Comparison of ENCODE assay signal across 18 cellular contexts in genomic region chr6:73393278-73393677, GRCh38. TPM values are rescaled to one million over a fixed set of nuclear protein-coding genes. Genes with fewer than 3 reads are reported as not detected.
DNase-seq lines count a peak whose midpoint lies in the region; ATAC-seq and TF ChIP-seq lines count a peak whose summit lies in the region.
"Had no signal": no experiment of that assay in that cellular context is flagged by ENCODE, and none has a peak within 500 bp of the region (broad histone marks: within the 10 kb centered on the region; RNA-seq: fewer than 3 reads in every experiment).

No MANE protein-coding gene starts in this region.

- H3K4me1 ChIP-seq in suprapubic skin (peaks cover 5% of the 10 kb centered on the region), sigmoid colon (peaks cover 0 to 11% (median 2%) of the 10 kb centered on the region in 4 donors), BE2C (no peaks in the 10 kb centered on the region)

- ATAC-seq in activated naive CD8-positive, alpha-beta T cell treated with anti-CD3 and anti-CD28 coated beads, Interleukin-2, amount 50 U/mL, for 24 hours: no peak

- TF ChIP-seq EP300 in suprapubic skin (IDR thresholded peaks at IDR 0.05) (no peak), sigmoid colon (IDR thresholded peaks at IDR 0.05) (no peak)

- intact Hi-C loops in sigmoid colon (cut with DNase I): no loop called here

- no peaks in the 10 kb centered on the region for H3K9me3 Mint-ChIP-seq in activated naive CD8-positive, alpha-beta T cell treated with anti-CD3 and anti-CD28 coated beads, Interleukin-2, amount 50 U/mL, for 24 hours
- no peaks in the 10 kb centered on the region for H3K9me3 Mint-ChIP-seq in activated naive CD8-positive, alpha-beta T cell treated with anti-CD3 and anti-CD28 coated beads for 36 hours

- peak overlapping the region; percentile 64 for H3K27ac Mint-ChIP-seq in activated naive CD8-positive, alpha-beta T cell treated with anti-CD3 and anti-CD28 coated beads, Interleukin-2, amount 50 U/mL, for 24 hours
- H3K27ac Mint-ChIP-seq in activated naive CD8-positive, alpha-beta T cell treated with anti-CD3 and anti-CD28 coated beads for 36 hours: no peak overlapping the region

- CTCF ChIA-PET in RWPE1 (lab: Yijun Ruan, JAX): no interaction called here

- DNase-seq in activated naive CD8-positive, alpha-beta T cell treated with anti-CD3 and anti-CD28 coated beads, Interleukin-2, amount 50 U/mL, for 24 hours: no peak
- no peak for DNase-seq in activated naive CD8-positive, alpha-beta T cell treated with anti-CD3 and anti-CD28 coated beads for 36 hours
- DNase-seq in RWPE1 (ENCODE audit: low spot score): no peak
- peak; percentile 32 for DNase-seq in iris pigment epithelial cell (ENCODE audit: low read depth)
- DNase-seq in suprapubic skin (ENCODE audit: low spot score in 2 of 2): no peak
- DNase-seq in sigmoid colon: no peak
- no peak for DNase-seq in cerebellar nuclear complex (lab: John Stamatoyannopoulos, UW)
- no peak for DNase-seq in BE2C
- DNase-seq: 8988T, DMS 273 treated with DMSO at 0.1 percent for 48 hours, Karpas-422, NCI-H1105 treated with DMSO at 0.1 percent for 48 hours, NCI-H187, NCI-H226, NCI-H524 treated with DMSO at 0.1 percent for 48 hours, SHP77 had no signal

- H3K27me3 Mint-ChIP-seq in activated naive CD8-positive, alpha-beta T cell treated with anti-CD3 and anti-CD28 coated beads, Interleukin-2, amount 50 U/mL, for 24 hours: peaks cover 2% of the 10 kb centered on the region
- peaks cover 7% of the 10 kb centered on the region for H3K27me3 Mint-ChIP-seq in activated naive CD8-positive, alpha-beta T cell treated with anti-CD3 and anti-CD28 coated beads for 36 hours

- no peaks in the 10 kb centered on the region for H3K36me3 Mint-ChIP-seq in activated naive CD8-positive, alpha-beta T cell treated with anti-CD3 and anti-CD28 coated beads, Interleukin-2, amount 50 U/mL, for 24 hours (ENCODE audit: low read depth)
- H3K36me3 Mint-ChIP-seq in activated naive CD8-positive, alpha-beta T cell treated with anti-CD3 and anti-CD28 coated beads for 36 hours: no peaks in the 10 kb centered on the region

- H3K4me3 ChIP-seq in suprapubic skin (no peak overlapping the region), sigmoid colon (no peak overlapping the region), BE2C (ENCODE audit: low read depth, low read length) (no peak overlapping the region)
- H3K4me3 ChIP-seq: BLaER1 treated with 17β-estradiol and CSF1 and Interleukin-3, amounts not matched to agents 10 nM and 100 nM had no signal

- H3K9me3 ChIP-seq in suprapubic skin (no peaks in the 10 kb centered on the region), sigmoid colon (no peaks in the 10 kb centered on the region), BE2C (no peaks in the 10 kb centered on the region)

- H3K4me3 Mint-ChIP-seq in activated naive CD8-positive, alpha-beta T cell treated with anti-CD3 and anti-CD28 coated beads, Interleukin-2, amount 50 U/mL, for 24 hours: no peak overlapping the region
- no peak overlapping the region for H3K4me3 Mint-ChIP-seq in activated naive CD8-positive, alpha-beta T cell treated with anti-CD3 and anti-CD28 coated beads for 36 hours

- POLR2A ChIA-PET in RWPE1 (lab: Yijun Ruan, JAX; ENCODE audit: low non-redundant PET): no interaction called here

- TF ChIP-seq POLR2A in suprapubic skin (IDR thresholded peaks at IDR 0.05): no peak
- TF ChIP-seq POLR2A in sigmoid colon (IDR thresholded peaks at IDR 0.05): no peak

- peaks cover 21% of the 10 kb centered on the region for H3K4me1 Mint-ChIP-seq in activated naive CD8-positive, alpha-beta T cell treated with anti-CD3 and anti-CD28 coated beads, Interleukin-2, amount 50 U/mL, for 24 hours
- peaks cover 18% of the 10 kb centered on the region for H3K4me1 Mint-ChIP-seq in activated naive CD8-positive, alpha-beta T cell treated with anti-CD3 and anti-CD28 coated beads for 36 hours

- no peaks in the 10 kb centered on the region for H3K36me3 ChIP-seq in suprapubic skin
- H3K36me3 ChIP-seq in sigmoid colon: no peaks in the 10 kb centered on the region
- H3K36me3 ChIP-seq in BE2C: no peaks in the 10 kb centered on the region

- H3K27me3 ChIP-seq in suprapubic skin (no peaks in the 10 kb centered on the region), sigmoid colon (no peaks in the 10 kb centered on the region), BE2C (no peaks in the 10 kb centered on the region)

- H3K27ac ChIP-seq in RWPE1 (peak overlapping the region; percentile 20; the same call in 1 of the 2 replicates), suprapubic skin (no peak overlapping the region), sigmoid colon (no peak overlapping the region)
- H3K27ac ChIP-seq: BLaER1 treated with 17β-estradiol and CSF1 and Interleukin-3, amounts not matched to agents 10 nM and 100 nM had no signal

- TF ChIP-seq CTCF in RWPE1 (conservative IDR thresholded peaks at IDR 0.05; ENCODE audit: low read depth) (no peak), suprapubic skin (IDR thresholded peaks at IDR 0.05) (no peak), sigmoid colon (IDR thresholded peaks at IDR 0.05) (no peak), BE2C (IDR thresholded peaks at IDR 0.05; ENCODE audit: low read depth, low read length) (no peak)

- WGBS in suprapubic skin: 80% methylated on average over 3 of the region's 3 CpGs
- WGBS in sigmoid colon, 2 donors: 94% methylated on average over 3 of the region's 3 CpGs

RNA-seq across cellular contexts. Expression of gene DDX43, which starts 1.4 kb away (rescaled TPM):
- total RNA-seq in activated naive CD8-positive, alpha-beta T cell treated with anti-CD3 and anti-CD28 coated beads for 36 hours: under 1 TPM; 0.39 to 0.44 TPM
- total RNA-seq in suprapubic skin: 1 to 10 TPM in 1 of 4 donors, under 1 TPM in 3; 0.34 to 3.1 (median 0.60) TPM
- total RNA-seq in sigmoid colon: 1 to 10 TPM; 1.1 to 9.4 (median 1.9) TPM
- polyA plus RNA-seq in sigmoid colon: 1 to 10 TPM in 1 of 3 donors, under 1 TPM in 1, not detected in 1; 0.73 to 1.2 TPM
- polyA plus RNA-seq in BE2C (2012; ENCODE audit: insufficient read depth, insufficient read length, low read depth): not detected
- total RNA-seq: H1 had no signal

RNA-seq across cellular contexts. Expression of gene OOEP, which starts 23.6 kb away (rescaled TPM):
- not detected for total RNA-seq in activated naive CD8-positive, alpha-beta T cell treated with anti-CD3 and anti-CD28 coated beads for 36 hours
- total RNA-seq in suprapubic skin (under 1 TPM in 1 of 4 donors, not detected in 3; 0.87 TPM), sigmoid colon (not detected)
- under 1 TPM in 2 of 3 donors, not detected in 1; 0.23 to 0.60 TPM for polyA plus RNA-seq in sigmoid colon
- not detected for polyA plus RNA-seq in BE2C (2012; ENCODE audit: insufficient read depth, insufficient read length, low read depth)

RNA-seq across cellular contexts. Expression of gene KHDC3L, which starts 30.8 kb away (rescaled TPM):
- not detected for total RNA-seq in activated naive CD8-positive, alpha-beta T cell treated with anti-CD3 and anti-CD28 coated beads for 36 hours
- total RNA-seq in suprapubic skin (not detected), sigmoid colon (not detected)
- polyA plus RNA-seq in sigmoid colon: not detected
- polyA plus RNA-seq in BE2C (2012; ENCODE audit: insufficient read depth, insufficient read length, low read depth): not detected
- total RNA-seq: H1 had no signal

RNA-seq across cellular contexts. Expression of gene DPPA5, which starts 39.2 kb away (rescaled TPM):
- total RNA-seq in activated naive CD8-positive, alpha-beta T cell treated with anti-CD3 and anti-CD28 coated beads for 36 hours: not detected
- total RNA-seq in suprapubic skin: not detected
- not detected for total RNA-seq in sigmoid colon
- not detected for polyA plus RNA-seq in sigmoid colon
- polyA plus RNA-seq in BE2C (2012; ENCODE audit: insufficient read depth, insufficient read length, low read depth): not detected

RNA-seq across cellular contexts. Expression of gene CGAS, which starts 58.8 kb away (rescaled TPM):
- total RNA-seq in activated naive CD8-positive, alpha-beta T cell treated with anti-CD3 and anti-CD28 coated beads for 36 hours: 10 to 100 TPM; 27.9 to 29.5 TPM
- total RNA-seq in suprapubic skin (1 to 10 TPM in 3 of 4 donors, under 1 TPM in 1; 0.79 to 4.3 (median 1.6) TPM), sigmoid colon (1 to 10 TPM; 5.0 to 5.8 (median 5.4) TPM)
- polyA plus RNA-seq in sigmoid colon: 1 to 10 TPM; 1.2 to 4.0 (median 1.6) TPM
- polyA plus RNA-seq in BE2C (2012; ENCODE audit: insufficient read depth, insufficient read length, low read depth): not detected
